30 cellular contexts compared by ENCODE assay signal in the genomic region with DNA sequence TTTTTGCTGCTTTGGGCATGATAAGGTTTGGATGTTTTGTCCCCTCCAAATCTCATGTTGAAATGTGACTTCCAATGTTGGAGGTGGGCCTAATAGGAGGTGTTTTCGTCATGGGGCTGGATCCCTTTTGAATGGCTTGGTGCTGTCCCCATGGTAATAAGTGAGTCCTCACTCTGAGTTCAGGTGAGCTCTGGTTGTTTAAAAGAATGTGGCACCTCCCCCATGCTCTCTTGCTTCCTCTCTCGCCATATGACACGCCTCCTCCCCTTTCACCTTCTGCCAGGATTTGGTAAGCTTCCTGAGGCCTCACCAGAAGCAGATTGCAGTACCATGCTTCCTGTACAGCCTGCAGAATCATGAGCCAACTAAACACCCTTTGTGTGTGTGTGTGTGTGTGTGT.
"Had no signal": no experiment of that assay in that cellular context is flagged by ENCODE, and none has a peak within 500 bp of the region (broad histone marks: within the 10 kb centered on the region; RNA-seq: fewer than 3 reads in every experiment).

No MANE protein-coding gene starts in this region.

- H3K27ac ChIP-seq: dorsolateral prefrontal cortex, epithelial cell of prostate, gastroesophageal sphincter, heart left ventricle, hepatocyte, left lung, ovary, right lobe of liver, suprapubic skin, transverse colon, upper lobe of right lung, uterus had no signal

- H3K4me1 Mint-ChIP-seq: naive thymus-derived CD8-positive, alpha-beta T cell; nephron progenitor cell; stimulated activated naive CD8-positive, alpha-beta T cell treated with anti-CD3 and anti-CD28 coated beads, Interleukin-15, amount 100 ng/mL, for 72 hours had no signal

- H3K27ac Mint-ChIP-seq: naive thymus-derived CD8-positive, alpha-beta T cell; nephron progenitor cell; stimulated activated naive CD8-positive, alpha-beta T cell treated with anti-CD3 and anti-CD28 coated beads, Interleukin-15, amount 100 ng/mL, for 72 hours had no signal

- ATAC-seq: esophagus mucosa; gastroesophageal sphincter; heart left ventricle; left cardiac atrium; left lung; naive thymus-derived CD8-positive, alpha-beta T cell; right lobe of liver; stimulated activated naive CD8-positive, alpha-beta T cell treated with anti-CD3 and anti-CD28 coated beads, Interleukin-15, amount 100 ng/mL, for 72 hours; upper lobe of right lung had no signal

- H3K9me3 Mint-ChIP-seq: nephron progenitor cell; stimulated activated naive CD8-positive, alpha-beta T cell treated with anti-CD3 and anti-CD28 coated beads, Interleukin-15, amount 100 ng/mL, for 72 hours had no signal

- H3K27me3 Mint-ChIP-seq: stimulated activated naive CD8-positive, alpha-beta T cell treated with anti-CD3 and anti-CD28 coated beads, Interleukin-15, amount 100 ng/mL, for 72 hours had no signal

- H3K27me3 ChIP-seq: dorsolateral prefrontal cortex, gastroesophageal sphincter, heart left ventricle, hepatocyte, left lung, ovary, right lobe of liver, suprapubic skin, transverse colon, upper lobe of right lung, uterus had no signal

- H3K4me1 ChIP-seq: gastroesophageal sphincter, heart left ventricle, left lung, right lobe of liver, suprapubic skin, transverse colon, upper lobe of right lung, uterus had no signal

- H3K4me3 ChIP-seq: dorsolateral prefrontal cortex, gastroesophageal sphincter, heart left ventricle, hepatocyte, left lung, ovary, right lobe of liver, smooth muscle cell, suprapubic skin, transverse colon, upper lobe of right lung, uterus had no signal

- H3K9me3 ChIP-seq: gastroesophageal sphincter, heart left ventricle, left lung, ovary, right lobe of liver, suprapubic skin, transverse colon, upper lobe of right lung, uterus had no signal

- H3K36me3 Mint-ChIP-seq: naive thymus-derived CD8-positive, alpha-beta T cell had no signal

- H3K4me3 Mint-ChIP-seq: naive thymus-derived CD8-positive, alpha-beta T cell; nephron progenitor cell; stimulated activated naive CD8-positive, alpha-beta T cell treated with anti-CD3 and anti-CD28 coated beads, Interleukin-15, amount 100 ng/mL, for 72 hours had no signal

- DNase-seq: cerebellar nuclear complex; dorsolateral prefrontal cortex; effector CD4-positive, alpha-beta T cell; foreskin fibroblast; heart left ventricle; left cardiac atrium; left lung; mesenchymal stem cell; midbrain; naive thymus-derived CD8-positive, alpha-beta T cell; nephron progenitor cell; occipital lobe; ovary; posterior cingulate gyrus; right lobe of liver; stimulated activated CD4-positive, alpha-beta T cell treated with anti-CD3 and anti-CD28 coated beads, Interleukin-12 subunit alpha, Interleukin-12 subunit beta, amount 100 ng/mL, for 4 hours; stimulated activated CD4-positive, alpha-beta T cell treated with anti-CD3 and anti-CD28 coated beads, Interleukin-1b, Interleukin-23, amount 100 ng/mL, for 48 hours; stimulated activated CD4-positive, alpha-beta T cell treated with anti-CD3 and anti-CD28 coated beads, Interleukin-4, amount 100 ng/mL, for 1 hour; stimulated activated CD8-positive, alpha-beta memory T cell treated with anti-CD3 and anti-CD28 coated beads, Interleukin-4, amount 100 ng/mL, for 48 hours; stimulated activated naive CD4-positive, alpha-beta T cell; stimulated activated naive CD8-positive, alpha-beta T cell treated with anti-CD3 and anti-CD28 coated beads, Interleukin-15, amount 100 ng/mL, for 72 hours; transverse colon; upper lobe of right lung; uterus had no signal

- H3K36me3 ChIP-seq: gastroesophageal sphincter, heart left ventricle, left lung, ovary, right lobe of liver, suprapubic skin, transverse colon, upper lobe of right lung, uterus had no signal
